Comparison of ENCODE assay signal across 12 cellular contexts in genomic region chr5:80466669-80467485, GRCh38. TPM values are rescaled to one million over a fixed set of nuclear protein-coding genes. Genes with fewer than 3 reads are reported as not detected.
A peak's percentile ranks its signal among the peaks of the same experiment; 100 is the strongest.
DNase-seq lines count a peak whose midpoint lies in the region; ATAC-seq and TF ChIP-seq lines count a peak whose summit lies in the region.
"Had no signal": no experiment of that assay in that cellular context is flagged by ENCODE, and none has a peak within 500 bp of the region (broad histone marks: within the 10 kb centered on the region; RNA-seq: fewer than 3 reads in every experiment).

No MANE protein-coding gene starts in this region.

- no peaks in the 10 kb centered on the region for H3K4me1 Mint-ChIP-seq in activated T-helper 17 cell treated with anti-CD3 and anti-CD28 coated beads, Interleukin-2, amount 50 U/mL, for 72 hours

- no peak overlapping the region for H3K4me3 ChIP-seq in HEK293 (ENCODE audit: low read depth, low read length)
- H3K4me3 ChIP-seq in RWPE2 (ENCODE audit: severe bottlenecking) = no peak overlapping the region
- H3K4me3 ChIP-seq in fibroblast of mammary gland (ENCODE audit: control insufficient read depth, low read depth, low read length) = no peak overlapping the region
- H3K4me3 ChIP-seq in HAP-1 = no peak overlapping the region

- H3K36me3 ChIP-seq in HEK293 (ENCODE audit: control insufficient read depth in 2 of 2, insufficient read depth in 1 of 2, low read length in 2 of 2) (peaks cover 24 to 50% of the 10 kb centered on the region in 2 experiments), RWPE2 (ENCODE audit: low read depth) (peaks cover 43% of the 10 kb centered on the region), HAP-1 (replicated peaks) (peaks cover 10% of the 10 kb centered on the region)

- peaks cover 22% of the 10 kb centered on the region for H3K9me3 Mint-ChIP-seq in activated T-helper 17 cell treated with anti-CD3 and anti-CD28 coated beads, Interleukin-2, amount 50 U/mL, for 72 hours

- DNase-seq in RWPE2 (ENCODE audit: low spot score) (no peak), fibroblast of mammary gland (ENCODE audit: low read depth) (peak; percentile 67), renal cortical epithelial cell (ENCODE audit: low read depth) (peak; percentile 65), HAP-1 (ENCODE audit: low spot score in 2 of 2) (no peak), T-helper 9 cell (no peak)
- DNase-seq: central memory CD4-positive, alpha-beta T cell; hippocampal formation; NCI-H1092 treated with DMSO at 0.1 percent for 48 hours; NCI-H82; stimulated activated naive CD4-positive, alpha-beta T cell treated with Interleukin-2 at 50 U/mL for 16 hours had no signal

- no peak overlapping the region for H3K4me3 Mint-ChIP-seq in activated T-helper 17 cell treated with anti-CD3 and anti-CD28 coated beads, Interleukin-2, amount 50 U/mL, for 72 hours

- CTCF ChIA-PET in HEK293 (lab: Yijun Ruan, JAX) = interaction anchor here (2.5 kb wide), 1 partner anchor 14 kb away, joined by 12 read pairs; no protein-coding TSS in a partner anchor

- H3K4me1 ChIP-seq in HEK293 (ENCODE audit: control insufficient read depth, insufficient read depth, low read length) (no peaks in the 10 kb centered on the region), RWPE2 (ENCODE audit: insufficient read depth, poor library complexity, severe bottlenecking) (peaks cover 22% of the 10 kb centered on the region), HAP-1 (no peaks in the 10 kb centered on the region)

- ATAC-seq in RWPE2 (ENCODE audit: low read depth) = peak; percentile 82
- no peak for ATAC-seq in activated T-helper 17 cell treated with anti-CD3 and anti-CD28 coated beads, Interleukin-2, amount 50 U/mL, for 72 hours (replicated peaks)

- H3K36me3 Mint-ChIP-seq in activated T-helper 17 cell treated with anti-CD3 and anti-CD28 coated beads, Interleukin-2, amount 50 U/mL, for 72 hours (ENCODE audit: low read depth) = peaks cover 75% of the 10 kb centered on the region

- no peaks in the 10 kb centered on the region; the same call in 1 of the 2 replicates for H3K9me3 ChIP-seq in HEK293 (ENCODE audit: control insufficient read depth, insufficient read depth, low read depth, low read length)
- peaks cover 6% of the 10 kb centered on the region for H3K9me3 ChIP-seq in RWPE2 (ENCODE audit: severe bottlenecking)
- peaks cover 13% of the 10 kb centered on the region; the same call in 1 of the 2 replicates for H3K9me3 ChIP-seq in HAP-1

- POLR2A ChIA-PET in HEK293 (lab: Yijun Ruan, JAX) = no interaction called here

- TF ChIP-seq CTCF in HEK293 (tag by site-specific recombination; IDR thresholded peaks at IDR 0.05) (no peak), RWPE2 (IDR thresholded peaks at IDR 0.05; ENCODE audit: poor library complexity, severe bottlenecking) (no peak), fibroblast of mammary gland (conservative IDR thresholded peaks at IDR 0.05; ENCODE audit: control insufficient read depth, insufficient read depth, low read depth, low read length) (no peak)

- no peak overlapping the region for H3K27ac Mint-ChIP-seq in activated T-helper 17 cell treated with anti-CD3 and anti-CD28 coated beads, Interleukin-2, amount 50 U/mL, for 72 hours

- H3K27me3 ChIP-seq in RWPE2 (ENCODE audit: insufficient read depth, poor library complexity, severe bottlenecking) (no peaks in the 10 kb centered on the region), HAP-1 (ENCODE audit: low read depth) (no peaks in the 10 kb centered on the region)

- no peaks in the 10 kb centered on the region for H3K27me3 Mint-ChIP-seq in activated T-helper 17 cell treated with anti-CD3 and anti-CD28 coated beads, Interleukin-2, amount 50 U/mL, for 72 hours

- in situ Hi-C loops in HAP-1 (cut with MboI; ENCODE audit: low sequenced_read_pairs) = no loop called here

- H3K27ac ChIP-seq in HEK293 (ENCODE audit: extremely low read depth, low read depth, low read length) = no peak overlapping the region
- peak overlapping the region; percentile 74 for H3K27ac ChIP-seq in RWPE2 (ENCODE audit: poor library complexity, severe bottlenecking)

TF ChIP-seq in HEK293, 187 proteins besides CTCF, POLR2A, EP300 and RAD21:
- no peak for TF ChIP-seq YY2 (tag by site-specific recombination; IDR thresholded peaks at IDR 0.05)
- peak; percentile 99 for TF ChIP-seq ZNF677 (tag by site-specific recombination; IDR thresholded peaks at IDR 0.05)
- TF ChIP-seq ZNF335 (tag by site-specific recombination; conservative IDR thresholded peaks at IDR 0.05) = no peak
- no peak for TF ChIP-seq ZNF2 (tag by site-specific recombination; IDR thresholded peaks at IDR 0.05)
- no peak for TF ChIP-seq SETDB1 (IDR thresholded peaks at IDR 0.05; ENCODE audit: insufficient read length, low read length)
TF ChIP-seq in HEK293: peak in this region for 1.

RNA-seq across cellular contexts. Expression of gene FAM151B, which starts 21.0 kb away (rescaled TPM):
- total RNA-seq in renal cortical epithelial cell = 0.69 and 7.1 TPM in 2 replicates
- total RNA-seq in activated T-helper 17 cell treated with anti-CD3 and anti-CD28 coated beads, Interleukin-2, amount 50 U/mL, for 72 hours = under 1 TPM; 0.13 to 0.42 TPM

RNA-seq across cellular contexts. Expression of gene ZFYVE16, which starts 59.0 kb away (rescaled TPM):
- 23.1 and 69.6 TPM in 2 replicates for total RNA-seq in renal cortical epithelial cell
- total RNA-seq in activated T-helper 17 cell treated with anti-CD3 and anti-CD28 coated beads, Interleukin-2, amount 50 U/mL, for 72 hours = 10 to 100 TPM; 15.5 to 16.6 TPM

Comparison
In these comparisons a context has a peak if more than half of its experiments do, and no peak if none do; other contexts are left out.
1. DNase-seq: peak in fibroblast of mammary gland (single experiment) and renal cortical epithelial cell (single experiment); none in RWPE2 (single experiment), HAP-1 (0 of 2) and T-helper 9 cell (single experiment).